In genomic region chrX:96971812-96972211, GRCh38 we compare ENCODE assay signal across 24 cellular contexts.
DNase-seq lines count a peak whose midpoint lies in the region; ATAC-seq, FAIRE-seq and TF ChIP-seq lines count a peak whose summit lies in the region.
"Had no signal": no experiment of that assay in that cellular context is flagged by ENCODE, and none has a peak within 500 bp of the region (broad histone marks: within the 10 kb centered on the region; RNA-seq: fewer than 3 reads in every experiment).

No MANE protein-coding gene starts in this region.

- no peak overlapping the region for H2BK12ac ChIP-seq in H9 (ENCODE audit: insufficient read length, low read depth, low read length)

- TF ChIP-seq EP300 in A549 (IDR thresholded peaks at IDR 0.05): no peak

- no peak for TF ChIP-seq POLR2A in A549 (IDR thresholded peaks at IDR 0.05; ENCODE audit: low read length)

- H3K23me2 ChIP-seq in H9 (ENCODE audit: insufficient read length, low read depth, low read length, poor library complexity, severe bottlenecking): no peaks in the 10 kb centered on the region

- peaks cover 11 to 14% of the 10 kb centered on the region in 2 experiments; a peak in 4 of 5 replicates for H3K9me3 Mint-ChIP-seq in H9

- ATAC-seq in A549 (no peak), HG03095 (IDR thresholded peaks at IDR 0.05; ENCODE audit: unreplicated experiment) (no peak), HG03108 (IDR thresholded peaks at IDR 0.05; ENCODE audit: unreplicated experiment) (no peak)
- ATAC-seq: PC-3 had no signal

- peaks cover 12% of the 10 kb centered on the region in 2 experiments for H3K4me1 Mint-ChIP-seq in H9
- H3K4me1 Mint-ChIP-seq: CD4-positive, alpha-beta memory T cell; IgD-negative memory B cell had no signal

- no peak overlapping the region for H2AK5ac ChIP-seq in H9 (ENCODE audit: insufficient read length, low read length)

- no peaks in the 10 kb centered on the region for H3K79me2 ChIP-seq in H9 (ENCODE audit: insufficient read depth, low read length)

- H3K4ac ChIP-seq in H9 (ENCODE audit: low read depth, low read length): no peak overlapping the region

- no peak for TF ChIP-seq RAD21 in A549 (conservative IDR thresholded peaks at IDR 0.05 in 1 of 2, IDR thresholded peaks at IDR 0.05 in 1 of 2)

- no peak overlapping the region for H3K14ac ChIP-seq in H9 (ENCODE audit: insufficient read depth, low read length)

- H3K27ac ChIP-seq in A549 (no peak overlapping the region), H9 (ENCODE audit: insufficient read length, low read depth, low read length) (no peak overlapping the region)

- H4K91ac ChIP-seq in H9 (ENCODE audit: insufficient read length, low read depth, low read length): no peak overlapping the region

- TF ChIP-seq CTCF in A549 (IDR thresholded peaks at IDR 0.05): no peak
- peak; percentile 57 for TF ChIP-seq CTCF in H9 (conservative IDR thresholded peaks at IDR 0.05)
- peak; percentile 21 for TF ChIP-seq CTCF in choroid plexus epithelial cell (conservative IDR thresholded peaks at IDR 0.05; ENCODE audit: low read depth, low read length)
- TF ChIP-seq CTCF in kidney epithelial cell (IDR thresholded peaks at IDR 0.05; ENCODE audit: insufficient read depth, low read length, poor library complexity, severe bottlenecking): peak; percentile 11

- WGBS in A549 (ENCODE audit: missing lambda C conversion rate): 91% methylated on average over 4 of the region's 4 CpGs
- no CpG with 5 or more reads among the region's 4 CpGs for WGBS in H9 (ENCODE audit: extremely low coverage, insufficient read length, low lambda C conversion rate)

- H3K27me3 ChIP-seq in H9 (ENCODE audit: insufficient read depth, low read length) (no peaks in the 10 kb centered on the region), kidney epithelial cell (ENCODE audit: control insufficient read depth, insufficient read depth, low read length) (no peaks in the 10 kb centered on the region)

- no peak overlapping the region for H2BK120ac ChIP-seq in H9 (ENCODE audit: low read depth, low read length, poor library complexity, severe bottlenecking)

- no peak overlapping the region for H2BK20ac ChIP-seq in H9 (ENCODE audit: low read depth, low read length, poor library complexity, severe bottlenecking)

- no peak overlapping the region for H2BK5ac ChIP-seq in H9 (ENCODE audit: insufficient read length, low read length)

- H3K36me3 Mint-ChIP-seq in H9 (ENCODE audit: insufficient read depth in 1 of 3, low read depth in 3 of 3): peaks cover 6 to 25% (median 15%) of the 10 kb centered on the region in 3 experiments

- no peak overlapping the region for H4K5ac ChIP-seq in H9 (ENCODE audit: insufficient read length, low read depth, low read length)

- H3K79me1 ChIP-seq in H9 (ENCODE audit: insufficient read depth, low read depth, low read length, poor library complexity, severe bottlenecking): no peaks in the 10 kb centered on the region

- no peaks in the 10 kb centered on the region for H3K36me3 ChIP-seq in kidney epithelial cell (ENCODE audit: control insufficient read depth, insufficient read depth, low read length)
- H3K36me3 ChIP-seq: HAP-1 had no signal

- H3K4me3 Mint-ChIP-seq in H9: no peak overlapping the region
- H3K4me3 Mint-ChIP-seq: CD4-positive, alpha-beta memory T cell; IgD-negative memory B cell had no signal

- H3K18ac ChIP-seq in H9 (ENCODE audit: insufficient read length, low read depth, low read length): no peak overlapping the region

- H4K20me1 ChIP-seq in H9 (ENCODE audit: control insufficient read depth, insufficient read depth, insufficient read length): no peaks in the 10 kb centered on the region

- H3K9ac ChIP-seq in H9 (ENCODE audit: extremely low read depth, insufficient read length, low read length): no peak overlapping the region
- H3K9ac ChIP-seq: SK-N-SH had no signal

- H3K23ac ChIP-seq in H9 (ENCODE audit: insufficient read length, low read depth, low read length): no peak overlapping the region

- no peak overlapping the region for H3T11ph ChIP-seq in H9 (ENCODE audit: low read length)

- H3K4me2 ChIP-seq in A549 (no peak overlapping the region), H9 (ENCODE audit: insufficient read depth, insufficient read length, low read length) (no peak overlapping the region)
- H3K4me2 ChIP-seq: SK-N-SH had no signal

- no peak overlapping the region for H2BK15ac ChIP-seq in H9 (ENCODE audit: low read depth, low read length)

- H3K4me1 ChIP-seq in A549: no peaks in the 10 kb centered on the region
- H3K4me1 ChIP-seq in H9 (ENCODE audit: insufficient read depth, low read length): no peaks in the 10 kb centered on the region
- H3K4me1 ChIP-seq: HAP-1 had no signal

- H3K4me3 ChIP-seq in A549: no peak overlapping the region
- no peak overlapping the region for H3K4me3 ChIP-seq in choroid plexus epithelial cell (ENCODE audit: low read depth, low read length)
- H3K4me3 ChIP-seq in kidney epithelial cell (ENCODE audit: low read depth, low read length): no peak overlapping the region
- H3K4me3 ChIP-seq: HAP-1 had no signal

- H3K27ac Mint-ChIP-seq in H9: peak overlapping the region in 1 of 3 experiments; percentile 71; a peak in 2 of 7 replicates
- H3K27ac Mint-ChIP-seq: IgD-negative memory B cell had no signal

- DNase-seq in A549 (ENCODE audit: low read depth in 1 of 2, low spot score in 1 of 2): no peak
- DNase-seq in H9: peak; percentile 30
- peak; percentile 7 for DNase-seq in choroid plexus epithelial cell (ENCODE audit: low read depth)
- no peak for DNase-seq in kidney epithelial cell (ENCODE audit: low read depth)
- DNase-seq in activated effector memory CD4-positive, alpha-beta T cell treated with Interleukin-2 at 50 U/mL for 16 hours: no peak
- DNase-seq in NOMO-1 (lab: John Stamatoyannopoulos, UW; ENCODE audit: unreplicated experiment in 2 of 2): no peak
- DNase-seq: Calu3; CD4-positive, alpha-beta memory T cell; DMS79; Karpas-422; NCI-H1048; NCI-H1436; NCI-H2029; NCI-H510A treated with DMSO at 0.1 percent for 48 hours; NCI-H774; PC-3; RPMI8226; SHP77 treated with DMSO at 0.1 percent for 48 hours; SK-N-SH had no signal

- H3K56ac ChIP-seq in H9 (ENCODE audit: insufficient read length, low read depth, low read length): no peak overlapping the region

- H2AFZ ChIP-seq in H9 (ENCODE audit: low read length): no peak overlapping the region

- POLR2A ChIA-PET in A549 (lab: Yijun Ruan, JAX): no interaction called here

- H3K9me3 ChIP-seq in A549 (no peaks in the 10 kb centered on the region), H9 (ENCODE audit: control insufficient read depth, low read depth, low read length) (no peaks in the 10 kb centered on the region)
- H3K9me3 ChIP-seq: HAP-1, SK-N-SH had no signal

- H3K27me3 Mint-ChIP-seq in H9 (ENCODE audit: low read depth): no peaks in the 10 kb centered on the region
- H3K27me3 Mint-ChIP-seq: CD4-positive, alpha-beta memory T cell; IgD-negative memory B cell had no signal

- CTCF ChIA-PET in A549 (lab: Yijun Ruan, JAX): interaction anchor here (1.0 kb wide), 1 partner anchor 11 kb away, joined by 4 read pairs; no protein-coding TSS in a partner anchor

- H4K8ac ChIP-seq in H9 (replicated peaks; ENCODE audit: insufficient read length, low read depth, low read length): no peak overlapping the region

- peak; percentile 13 for FAIRE-seq in A549 (lab: Jason Lieb, UNC)
- FAIRE-seq: HTR-8/SVneo had no signal

TF ChIP-seq in A549, 52 proteins besides CTCF, POLR2A, EP300 and RAD21:
- TF ChIP-seq MYC (IDR thresholded peaks at IDR 0.05; ENCODE audit: borderline replicate concordance, low read length): no peak
- TF ChIP-seq ZSCAN20 (CRISPR knock-in tag; IDR thresholded peaks at IDR 0.05): no peak
- no peak for TF ChIP-seq SREBF2 (IDR thresholded peaks at IDR 0.05)
- no peak for TF ChIP-seq USF2 (IDR thresholded peaks at IDR 0.05)
- TF ChIP-seq CHD4 (IDR thresholded peaks at IDR 0.05; ENCODE audit: borderline replicate concordance): no peak
- no peak for TF ChIP-seq ELK1 (IDR thresholded peaks at IDR 0.05; ENCODE audit: low read depth, low read length)
- no peak for TF ChIP-seq HEYL (CRISPR knock-in tag; IDR thresholded peaks at IDR 0.05)
- no peak for TF ChIP-seq TP53 (CRISPR knock-in tag; IDR thresholded peaks at IDR 0.05)
- no peak for TF ChIP-seq ZC3H11A (IDR thresholded peaks at IDR 0.05)
- no peak for TF ChIP-seq RFX5 (IDR thresholded peaks at IDR 0.05)
- no peak for TF ChIP-seq HOXA7 (CRISPR knock-in tag; IDR thresholded peaks at IDR 0.05)
- no peak for TF ChIP-seq EHMT2 (IDR thresholded peaks at IDR 0.05; ENCODE audit: low read depth)

Comparison
In these comparisons a context has a peak if more than half of its experiments do, and no peak if none do; other contexts are left out.
1. DNase-seq: peak in H9 (single experiment) and choroid plexus epithelial cell (single experiment); none in A549 (0 of 2), kidney epithelial cell (single experiment), activated effector memory CD4-positive, alpha-beta T cell treated with Interleukin-2 at 50 U/mL for 16 hours (single experiment) and NOMO-1 (0 of 2).